Comparison of ENCODE assay signal across 8 cellular contexts in genomic region chr4:128810871-128811570, GRCh38. TPM values are rescaled to one million over a fixed set of nuclear protein-coding genes. Genes with fewer than 3 reads are reported as not detected.
DNase-seq lines count a peak whose midpoint lies in the region; ATAC-seq, FAIRE-seq and TF ChIP-seq lines count a peak whose summit lies in the region.

No MANE protein-coding gene starts in this region.

- no peak for DNase-seq in AG09309 (ENCODE audit: low read depth)
- peak; percentile 77 for DNase-seq in NCI-H226
- DNase-seq in activated CD4-positive, CD25-positive, alpha-beta regulatory T cell treated with anti-CD3 and anti-CD28 coated beads, Interleukin-2, amount 50 U/mL, for 72 hours, result peak; percentile 78
- peak; percentile 84 for DNase-seq in cerebellar cortex (ENCODE audit: low spot score)
- DNase-seq in keratinocyte (ENCODE audit: low read depth, low spot score), result no peak
- peak; percentile 66 to 67 for DNase-seq in stimulated activated CD4-positive, alpha-beta T cell treated with anti-CD3 and anti-CD28 coated beads, Interleukin-15, amount 100 ng/mL, for 1 hour (ENCODE audit: low read depth in 1 of 2, low spot score in 1 of 2)

- H3K4me2 ChIP-seq in keratinocyte (ENCODE audit: control insufficient read depth, extremely low read depth, insufficient read depth, low read depth, low read length), result peak overlapping the region; percentile 100

- no peaks in the 10 kb centered on the region for H4K20me1 ChIP-seq in keratinocyte (ENCODE audit: control insufficient read depth, extremely low read depth, insufficient read depth, low read length)

- H2AFZ ChIP-seq in keratinocyte (ENCODE audit: control insufficient read depth, low read length), result peak overlapping the region; percentile 87

- peaks cover 7% of the 10 kb centered on the region for H3K4me1 ChIP-seq in keratinocyte (ENCODE audit: control insufficient read depth, extremely low read depth, insufficient read depth, low read length)

- peak overlapping the region; percentile 67 for H3K27ac ChIP-seq in keratinocyte (ENCODE audit: control insufficient read depth, insufficient read depth, low read length)

- H3K9me3 ChIP-seq in keratinocyte (ENCODE audit: control insufficient read depth, low read depth, low read length), result no peaks in the 10 kb centered on the region

- H3K79me2 ChIP-seq in keratinocyte (ENCODE audit: control insufficient read depth, insufficient read depth, low read length), result peaks cover 13% of the 10 kb centered on the region

- H3K4me3 ChIP-seq in AG09309 (ENCODE audit: control insufficient read depth, low read depth, low read length) (peak overlapping the region; percentile 95), keratinocyte (ENCODE audit: control insufficient read depth in 2 of 3, extremely low read depth in 1 of 3, insufficient read depth in 2 of 3, low read depth in 1 of 3, low read length in 3 of 3) (peak overlapping the region; percentile 69 to 98 (median 91))

- FAIRE-seq in keratinocyte (lab: Jason Lieb, UNC), result no peak

- no peak for TF ChIP-seq CTCF in AG09309 (IDR thresholded peaks at IDR 0.05; ENCODE audit: control insufficient read depth, insufficient read depth, low read depth, low read length, missing control alignments)
- TF ChIP-seq CTCF in keratinocyte (optimal IDR thresholded peaks at IDR 0.05 in 1 of 3, IDR thresholded peaks at IDR 0.05 in 1 of 3, conservative IDR thresholded peaks at IDR 0.05 in 1 of 3; ENCODE audit: extremely low read depth in 1 of 3, insufficient read depth in 2 of 3, low read length in 3 of 3), result no peak

- ATAC-seq in GM19025 (IDR thresholded peaks at IDR 0.05; ENCODE audit: low read depth, unreplicated experiment), result peak; percentile 41
- ATAC-seq in HG03196 (IDR thresholded peaks at IDR 0.05; ENCODE audit: unreplicated experiment), result peak; percentile 45

- no peaks in the 10 kb centered on the region for H3K9me1 ChIP-seq in keratinocyte (ENCODE audit: control insufficient read depth, extremely low read depth, insufficient read depth, low read length)

- peak overlapping the region; percentile 81 for H3K9ac ChIP-seq in keratinocyte (ENCODE audit: control insufficient read depth, extremely low read depth, insufficient read depth, low read length)

- no peaks in the 10 kb centered on the region for H3K36me3 ChIP-seq in keratinocyte (ENCODE audit: control insufficient read depth in 2 of 2, extremely low read depth in 1 of 2, insufficient read depth in 2 of 2, low read length in 2 of 2)

- dilution Hi-C loops in keratinocyte (cut with MboI; ENCODE audit: extremely low pct_ligation_motif_present, low sequenced_read_pairs), result no loop called here

- no peaks in the 10 kb centered on the region for H3K27me3 ChIP-seq in keratinocyte (ENCODE audit: control insufficient read depth, extremely low read depth, insufficient read depth, low read length)

RNA-seq across cellular contexts. Expression of gene JADE1, which starts 1.5 kb away (rescaled TPM):
- polyA plus RNA-seq in keratinocyte, result 1.3 to 2.8 TPM (median 2.2 TPM) in 3 replicates
- 6.2 TPM for polyA plus RNA-seq in keratinocyte (2011; ENCODE audit: low read depth)
- polyA plus RNA-seq in keratinocyte (2011; cell fraction: cytosol; rRNA removed), result 1.4 and 1.5 TPM in 2 replicates
- 3.5 and 4.3 TPM in 2 replicates for polyA plus RNA-seq in keratinocyte (2011; cell fraction: nucleus; rRNA removed)
- 2.4 and 4.3 TPM in 2 replicates for polyA plus RNA-seq in keratinocyte (2012; ENCODE audit: low replicate concordance)
- polyA minus RNA-seq in keratinocyte, result 3.3 to 5.4 TPM (median 3.9 TPM) in 3 replicates
- 1.9 TPM for polyA minus RNA-seq in keratinocyte (2011; cell fraction: cytosol; rRNA and poly(A)+ RNA removed)
- 3.2 and 3.8 TPM in 2 replicates for polyA minus RNA-seq in keratinocyte (2011; cell fraction: nucleus; rRNA and poly(A)+ RNA removed)

Comparison
In these comparisons a context has a peak if more than half of its experiments do, and no peak if none do; other contexts are left out.
1. DNase-seq: peak in NCI-H226 (single experiment), activated CD4-positive, CD25-positive, alpha-beta regulatory T cell treated with anti-CD3 and anti-CD28 coated beads, Interleukin-2, amount 50 U/mL, for 72 hours (single experiment), cerebellar cortex (single experiment) and stimulated activated CD4-positive, alpha-beta T cell treated with anti-CD3 and anti-CD28 coated beads, Interleukin-15, amount 100 ng/mL, for 1 hour (2 of 2); none in AG09309 (single experiment) and keratinocyte (single experiment).